ENCODE assay signal across 11 cellular contexts in the genomic region with DNA sequence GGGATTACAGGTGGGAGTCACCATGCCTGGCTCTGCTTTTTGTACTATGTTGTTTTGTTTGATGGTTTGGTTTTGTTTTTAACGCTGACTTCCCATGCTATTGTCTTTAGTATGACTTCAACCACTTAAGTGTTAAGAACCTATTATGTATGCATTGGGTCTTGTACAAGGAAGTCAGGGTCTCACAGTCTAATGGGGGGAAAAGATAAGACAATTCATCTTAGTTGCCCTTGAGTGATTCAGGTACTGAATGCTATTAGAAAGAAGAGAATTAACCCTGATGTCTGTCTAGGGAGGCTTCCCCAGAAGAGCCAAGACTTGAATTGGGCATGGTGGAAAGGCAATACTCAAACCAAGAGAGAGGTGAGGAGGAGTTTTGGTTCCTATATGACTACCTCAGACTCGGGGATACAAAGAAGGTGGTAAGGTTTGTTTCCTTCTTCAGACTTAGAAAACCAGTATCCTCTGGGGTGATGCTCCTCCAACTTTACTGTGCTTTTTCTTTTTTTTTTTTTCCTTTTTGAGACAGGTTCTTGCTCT.
DNase-seq lines count a peak whose midpoint lies in the region; ATAC-seq, FAIRE-seq and TF ChIP-seq lines count a peak whose summit lies in the region.
"Had no signal": no experiment of that assay in that cellular context is flagged by ENCODE, and none has a peak within 500 bp of the region (broad histone marks: within the 10 kb centered on the region; RNA-seq: fewer than 3 reads in every experiment).

No MANE protein-coding gene starts in this region.

- WGBS in pancreas, 2 donors = 84% methylated on average over 2 of the region's 2 CpGs
- WGBS in esophagus squamous epithelium, 2 donors = 55 to 77% methylated on average over 2 of the region's 2 CpGs

- H3K36me3 Mint-ChIP-seq in mesothelial cell of epicardium = peaks cover 3% of the 10 kb centered on the region

- TF ChIP-seq CTCF in pancreas (IDR thresholded peaks at IDR 0.05) (no peak), mesothelial cell of epicardium (IDR thresholded peaks at IDR 0.05; ENCODE audit: unreplicated experiment) (no peak), esophagus squamous epithelium (IDR thresholded peaks at IDR 0.05) (no peak)

- no peaks in the 10 kb centered on the region for H3K27me3 Mint-ChIP-seq in mesothelial cell of epicardium (ENCODE audit: low read depth)

- intact Hi-C loops in pancreas (cut with DNase I) = loop anchor here in 1 of 3 donors (10.0 kb wide), 1 partner anchor 51 kb away; no protein-coding TSS in a partner anchor
- intact Hi-C loops in esophagus squamous epithelium (cut with DNase I) = no loop called here

- no peak overlapping the region for H3K27ac Mint-ChIP-seq in mesothelial cell of epicardium
- H3K27ac Mint-ChIP-seq: GM23338 had no signal

- peak; percentile 36 for DNase-seq in activated T-cell treated with anti-CD3 and anti-CD28 coated beads for 24 hours (ENCODE audit: low read depth)
- no peak for DNase-seq in activated T-cell treated with anti-CD3 and anti-CD28 coated beads, Interleukin-2, amount 50 U/mL, for 48 hours
- peak; percentile 30 for DNase-seq in stimulated activated CD8-positive, alpha-beta memory T cell treated with anti-CD3 and anti-CD28 coated beads, Interleukin-4, amount 100 ng/mL, for 48 hours
- no peak for DNase-seq in pancreas
- no peak for DNase-seq in mesothelial cell of epicardium (ENCODE audit: low spot score in 2 of 2, unreplicated experiment in 2 of 2)
- DNase-seq in esophagus squamous epithelium (lab: John Stamatoyannopoulos, UW) = no peak
- DNase-seq: NCI-H146; stimulated activated naive CD4-positive, alpha-beta T cell treated with Interleukin-2 at 50 U/mL for 16 hours had no signal

- H3K4me1 ChIP-seq in pancreas (peaks cover 7 to 44% (median 34%) of the 10 kb centered on the region in 3 donors), esophagus squamous epithelium (peaks cover 31 to 78% (median 42%) of the 10 kb centered on the region in 3 donors)

- H3K9me3 ChIP-seq in pancreas (no peaks in the 10 kb centered on the region), esophagus squamous epithelium (no peaks in the 10 kb centered on the region)

- H3K36me3 ChIP-seq in pancreas = no peaks in the 10 kb centered on the region
- peaks cover 0 to 10% (median 0%) of the 10 kb centered on the region in 3 donors for H3K36me3 ChIP-seq in esophagus squamous epithelium

- ATAC-seq in GM21576 (IDR thresholded peaks at IDR 0.05; ENCODE audit: unreplicated experiment) (peak; percentile 71), HG03457 (IDR thresholded peaks at IDR 0.05; ENCODE audit: unreplicated experiment) (peak; percentile 53), pancreas (no peak)
- ATAC-seq: GM23338 had no signal

- H3K9me3 Mint-ChIP-seq in mesothelial cell of epicardium = no peaks in the 10 kb centered on the region
- H3K9me3 Mint-ChIP-seq: GM23338 had no signal

- no peak for FAIRE-seq in pancreas (lab: Jason Lieb, UNC)

- H3K27ac ChIP-seq in pancreas (peak overlapping the region in 2 of 4 donors; percentile 17 to 82), esophagus squamous epithelium (peak overlapping the region in 1 of 4 donors; percentile 2)

- H3K4me1 Mint-ChIP-seq in mesothelial cell of epicardium = peaks cover 3% of the 10 kb centered on the region

- no peaks in the 10 kb centered on the region for H3K27me3 ChIP-seq in pancreas
- no peaks in the 10 kb centered on the region for H3K27me3 ChIP-seq in esophagus squamous epithelium

- H3K4me3 ChIP-seq in pancreas (no peak overlapping the region), esophagus squamous epithelium (no peak overlapping the region)
- H3K4me3 ChIP-seq: GM23338 had no signal

- no peak overlapping the region for H3K4me3 Mint-ChIP-seq in mesothelial cell of epicardium
- H3K4me3 Mint-ChIP-seq: GM23338 had no signal

- TF ChIP-seq POLR2A in esophagus squamous epithelium (IDR thresholded peaks at IDR 0.05) = no peak

Comparison
In these comparisons a context has a peak if more than half of its experiments do, and no peak if none do; other contexts are left out.
1. DNase-seq: peak in activated T-cell treated with anti-CD3 and anti-CD28 coated beads for 24 hours (single experiment) and stimulated activated CD8-positive, alpha-beta memory T cell treated with anti-CD3 and anti-CD28 coated beads, Interleukin-4, amount 100 ng/mL, for 48 hours (single experiment); none in activated T-cell treated with anti-CD3 and anti-CD28 coated beads, Interleukin-2, amount 50 U/mL, for 48 hours (0 of 2), pancreas (0 of 6), mesothelial cell of epicardium (0 of 2) and esophagus squamous epithelium (single experiment).
2. ATAC-seq: peak in GM21576 (single experiment) and HG03457 (single experiment); none in pancreas (0 of 4).